1 cellular context compared by ENCODE assay signal in the genomic region with DNA sequence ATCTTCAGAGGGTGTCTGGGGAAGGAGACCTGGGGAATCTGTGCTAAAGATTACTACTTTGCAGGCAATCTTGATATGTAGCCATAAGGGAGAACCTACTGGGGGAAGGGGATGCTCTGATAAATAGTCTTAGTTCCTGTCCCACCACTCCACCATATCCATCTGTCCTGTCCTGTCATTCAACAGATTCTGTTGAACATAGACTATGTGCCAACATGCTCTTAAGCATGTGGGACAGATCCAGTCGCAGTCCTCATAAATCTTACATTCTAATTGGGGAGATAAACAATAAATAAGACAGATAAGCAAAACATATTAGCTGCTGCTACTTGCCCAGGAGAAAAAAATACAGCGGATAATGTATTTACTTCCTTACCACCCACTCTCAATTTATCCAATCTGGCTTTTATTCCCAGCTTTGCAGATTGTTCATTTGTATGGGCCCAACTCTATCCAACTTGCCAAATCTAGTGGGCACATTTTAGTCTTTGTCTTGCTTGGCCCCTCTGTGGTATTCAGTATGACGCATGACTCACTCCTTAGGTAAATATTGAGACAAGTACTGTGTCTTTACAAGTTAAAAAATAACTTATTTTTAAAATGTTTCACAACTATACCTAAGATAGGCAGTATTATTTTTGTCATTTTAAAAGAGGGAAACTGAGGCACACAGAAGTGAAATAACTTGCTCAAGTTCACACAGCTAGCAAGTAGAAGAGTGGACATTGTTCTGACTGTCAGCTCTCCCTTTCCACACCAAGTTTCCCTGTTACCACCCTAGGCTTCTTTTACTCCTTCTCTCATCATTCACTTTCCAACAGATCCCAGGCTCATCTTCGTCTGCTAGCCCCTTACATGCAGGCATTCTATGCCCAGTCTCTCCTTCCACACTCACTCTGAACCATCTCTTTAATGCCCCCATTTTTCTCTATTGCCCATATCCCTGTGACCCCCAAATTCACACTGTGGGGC.
TF ChIP-seq lines count a peak whose summit lies in the region.

No MANE protein-coding gene starts in this region.

TF ChIP-seq in HepG2, 621 proteins besides CTCF, POLR2A, EP300 and RAD21 (continued from another document and continues in another):
- TF ChIP-seq, protein P1, sequence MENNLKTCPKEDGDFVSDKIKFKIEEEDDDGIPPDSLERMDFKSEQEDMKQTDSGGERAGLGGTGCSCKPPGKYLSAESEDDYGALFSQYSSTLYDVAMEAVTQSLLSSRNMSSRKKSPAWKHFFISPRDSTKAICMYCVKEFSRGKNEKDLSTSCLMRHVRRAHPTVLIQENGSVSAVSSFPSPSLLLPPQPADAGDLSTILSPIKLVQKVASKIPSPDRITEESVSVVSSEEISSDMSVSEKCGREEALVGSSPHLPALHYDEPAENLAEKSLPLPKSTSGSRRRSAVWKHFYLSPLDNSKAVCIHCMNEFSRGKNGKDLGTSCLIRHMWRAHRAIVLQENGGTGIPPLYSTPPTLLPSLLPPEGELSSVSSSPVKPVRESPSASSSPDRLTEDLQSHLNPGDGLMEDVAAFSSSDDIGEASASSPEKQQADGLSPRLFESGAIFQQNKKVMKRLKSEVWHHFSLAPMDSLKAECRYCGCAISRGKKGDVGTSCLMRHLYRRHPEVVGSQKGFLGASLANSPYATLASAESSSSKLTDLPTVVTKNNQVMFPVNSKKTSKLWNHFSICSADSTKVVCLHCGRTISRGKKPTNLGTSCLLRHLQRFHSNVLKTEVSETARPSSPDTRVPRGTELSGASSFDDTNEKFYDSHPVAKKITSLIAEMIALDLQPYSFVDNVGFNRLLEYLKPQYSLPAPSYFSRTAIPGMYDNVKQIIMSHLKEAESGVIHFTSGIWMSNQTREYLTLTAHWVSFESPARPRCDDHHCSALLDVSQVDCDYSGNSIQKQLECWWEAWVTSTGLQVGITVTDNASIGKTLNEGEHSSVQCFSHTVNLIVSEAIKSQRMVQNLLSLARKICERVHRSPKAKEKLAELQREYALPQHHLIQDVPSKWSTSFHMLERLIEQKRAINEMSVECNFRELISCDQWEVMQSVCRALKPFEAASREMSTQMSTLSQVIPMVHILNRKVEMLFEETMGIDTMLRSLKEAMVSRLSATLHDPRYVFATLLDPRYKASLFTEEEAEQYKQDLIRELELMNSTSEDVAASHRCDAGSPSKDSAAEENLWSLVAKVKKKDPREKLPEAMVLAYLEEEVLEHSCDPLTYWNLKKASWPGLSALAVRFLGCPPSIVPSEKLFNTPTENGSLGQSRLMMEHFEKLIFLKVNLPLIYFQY (CRISPR knock-in tag; IDR thresholded peaks at IDR 0.05; ENCODE audit: borderline replicate concordance): no peak; the same call in 1 of the 2 replicates
- no peak; the same call in none of the 2 replicates for TF ChIP-seq CEBPG (CRISPR knock-in tag; IDR thresholded peaks at IDR 0.05)
- TF ChIP-seq ZNF652 (CRISPR knock-in tag; IDR thresholded peaks at IDR 0.05; ENCODE audit: borderline replicate concordance, low read depth): no peak
- TF ChIP-seq NCOA2 (CRISPR knock-in tag; IDR thresholded peaks at IDR 0.05): peak; percentile 61; the same call in 1 of the 2 replicates
- TF ChIP-seq, protein P2, sequence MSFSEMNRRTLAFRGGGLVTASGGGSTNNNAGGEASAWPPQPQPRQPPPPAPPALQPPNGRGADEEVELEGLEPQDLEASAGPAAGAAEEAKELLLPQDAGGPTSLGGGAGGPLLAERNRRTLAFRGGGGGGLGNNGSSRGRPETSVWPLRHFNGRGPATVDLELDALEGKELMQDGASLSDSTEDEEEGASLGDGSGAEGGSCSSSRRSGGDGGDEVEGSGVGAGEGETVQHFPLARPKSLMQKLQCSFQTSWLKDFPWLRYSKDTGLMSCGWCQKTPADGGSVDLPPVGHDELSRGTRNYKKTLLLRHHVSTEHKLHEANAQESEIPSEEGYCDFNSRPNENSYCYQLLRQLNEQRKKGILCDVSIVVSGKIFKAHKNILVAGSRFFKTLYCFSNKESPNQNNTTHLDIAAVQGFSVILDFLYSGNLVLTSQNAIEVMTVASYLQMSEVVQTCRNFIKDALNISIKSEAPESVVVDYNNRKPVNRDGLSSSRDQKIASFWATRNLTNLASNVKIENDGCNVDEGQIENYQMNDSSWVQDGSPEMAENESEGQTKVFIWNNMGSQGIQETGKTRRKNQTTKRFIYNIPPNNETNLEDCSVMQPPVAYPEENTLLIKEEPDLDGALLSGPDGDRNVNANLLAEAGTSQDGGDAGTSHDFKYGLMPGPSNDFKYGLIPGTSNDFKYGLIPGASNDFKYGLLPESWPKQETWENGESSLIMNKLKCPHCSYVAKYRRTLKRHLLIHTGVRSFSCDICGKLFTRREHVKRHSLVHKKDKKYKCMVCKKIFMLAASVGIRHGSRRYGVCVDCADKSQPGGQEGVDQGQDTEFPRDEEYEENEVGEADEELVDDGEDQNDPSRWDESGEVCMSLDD (CRISPR knock-in tag; IDR thresholded peaks at IDR 0.05; ENCODE audit: borderline replicate concordance): no peak
- TF ChIP-seq SIN3B (IDR thresholded peaks at IDR 0.05; ENCODE audit: low read length): no peak
- TF ChIP-seq, protein P3, sequence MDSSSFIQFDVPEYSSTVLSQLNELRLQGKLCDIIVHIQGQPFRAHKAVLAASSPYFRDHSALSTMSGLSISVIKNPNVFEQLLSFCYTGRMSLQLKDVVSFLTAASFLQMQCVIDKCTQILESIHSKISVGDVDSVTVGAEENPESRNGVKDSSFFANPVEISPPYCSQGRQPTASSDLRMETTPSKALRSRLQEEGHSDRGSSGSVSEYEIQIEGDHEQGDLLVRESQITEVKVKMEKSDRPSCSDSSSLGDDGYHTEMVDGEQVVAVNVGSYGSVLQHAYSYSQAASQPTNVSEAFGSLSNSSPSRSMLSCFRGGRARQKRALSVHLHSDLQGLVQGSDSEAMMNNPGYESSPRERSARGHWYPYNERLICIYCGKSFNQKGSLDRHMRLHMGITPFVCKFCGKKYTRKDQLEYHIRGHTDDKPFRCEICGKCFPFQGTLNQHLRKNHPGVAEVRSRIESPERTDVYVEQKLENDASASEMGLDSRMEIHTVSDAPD (CRISPR knock-in tag; IDR thresholded peaks at IDR 0.05): no peak
- no peak for TF ChIP-seq ZSCAN29 (CRISPR knock-in tag; conservative IDR thresholded peaks at IDR 0.05)
- no peak for TF ChIP-seq PAF1 (CRISPR knock-in tag; IDR thresholded peaks at IDR 0.05)
- TF ChIP-seq, protein P4, sequence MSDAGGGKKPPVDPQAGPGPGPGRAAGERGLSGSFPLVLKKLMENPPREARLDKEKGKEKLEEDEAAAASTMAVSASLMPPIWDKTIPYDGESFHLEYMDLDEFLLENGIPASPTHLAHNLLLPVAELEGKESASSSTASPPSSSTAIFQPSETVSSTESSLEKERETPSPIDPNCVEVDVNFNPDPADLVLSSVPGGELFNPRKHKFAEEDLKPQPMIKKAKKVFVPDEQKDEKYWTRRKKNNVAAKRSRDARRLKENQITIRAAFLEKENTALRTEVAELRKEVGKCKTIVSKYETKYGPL (CRISPR knock-in tag; IDR thresholded peaks at IDR 0.05): no peak
- no peak for TF ChIP-seq ZFP90 (CRISPR knock-in tag; IDR thresholded peaks at IDR 0.05; ENCODE audit: borderline replicate concordance)
- no peak for TF ChIP-seq HNRNPUL1 (IDR thresholded peaks at IDR 0.05; ENCODE audit: low read depth, low read length)
- TF ChIP-seq, protein P5, sequence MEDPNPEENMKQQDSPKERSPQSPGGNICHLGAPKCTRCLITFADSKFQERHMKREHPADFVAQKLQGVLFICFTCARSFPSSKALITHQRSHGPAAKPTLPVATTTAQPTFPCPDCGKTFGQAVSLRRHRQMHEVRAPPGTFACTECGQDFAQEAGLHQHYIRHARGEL (CRISPR knock-in tag; IDR thresholded peaks at IDR 0.05): no peak
- no peak for TF ChIP-seq JARID2 (CRISPR knock-in tag; IDR thresholded peaks at IDR 0.05; ENCODE audit: insufficient replicate concordance)
- TF ChIP-seq ARNT2 (CRISPR knock-in tag; IDR thresholded peaks at IDR 0.05; ENCODE audit: low read depth): no peak
- TF ChIP-seq TP53 (CRISPR knock-in tag; conservative IDR thresholded peaks at IDR 0.05): no peak
- 0 out of 2 replicates have a peak, but pooled peaks have one; percentile 47 for TF ChIP-seq HOXA5 (CRISPR knock-in tag; IDR thresholded peaks at IDR 0.05)
- no peak; the same call in 1 of the 2 replicates for TF ChIP-seq CREB1 (IDR thresholded peaks at IDR 0.05)
- TF ChIP-seq CREB1 (CRISPR knock-in tag; IDR thresholded peaks at IDR 0.05): no peak
- TF ChIP-seq, protein P6, sequence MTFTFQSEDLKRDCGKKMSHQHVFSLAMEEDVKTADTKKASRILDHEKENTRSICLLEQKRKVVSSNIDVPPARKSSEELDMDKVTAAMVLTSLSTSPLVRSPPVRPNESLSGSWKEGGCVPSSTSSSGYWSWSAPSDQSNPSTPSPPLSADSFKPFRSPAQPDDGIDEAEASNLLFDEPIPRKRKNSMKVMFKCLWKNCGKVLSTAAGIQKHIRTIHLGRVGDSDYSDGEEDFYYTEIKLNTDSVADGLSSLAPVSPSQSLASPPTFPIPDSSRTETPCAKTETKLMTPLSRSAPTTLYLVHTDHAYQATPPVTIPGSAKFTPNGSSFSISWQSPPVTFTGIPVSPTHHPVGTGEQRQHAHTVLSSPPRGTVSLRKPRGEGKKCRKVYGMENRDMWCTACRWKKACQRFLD (CRISPR knock-in tag; IDR thresholded peaks at IDR 0.05; ENCODE audit: borderline replicate concordance): no peak
- TF ChIP-seq, protein P7, sequence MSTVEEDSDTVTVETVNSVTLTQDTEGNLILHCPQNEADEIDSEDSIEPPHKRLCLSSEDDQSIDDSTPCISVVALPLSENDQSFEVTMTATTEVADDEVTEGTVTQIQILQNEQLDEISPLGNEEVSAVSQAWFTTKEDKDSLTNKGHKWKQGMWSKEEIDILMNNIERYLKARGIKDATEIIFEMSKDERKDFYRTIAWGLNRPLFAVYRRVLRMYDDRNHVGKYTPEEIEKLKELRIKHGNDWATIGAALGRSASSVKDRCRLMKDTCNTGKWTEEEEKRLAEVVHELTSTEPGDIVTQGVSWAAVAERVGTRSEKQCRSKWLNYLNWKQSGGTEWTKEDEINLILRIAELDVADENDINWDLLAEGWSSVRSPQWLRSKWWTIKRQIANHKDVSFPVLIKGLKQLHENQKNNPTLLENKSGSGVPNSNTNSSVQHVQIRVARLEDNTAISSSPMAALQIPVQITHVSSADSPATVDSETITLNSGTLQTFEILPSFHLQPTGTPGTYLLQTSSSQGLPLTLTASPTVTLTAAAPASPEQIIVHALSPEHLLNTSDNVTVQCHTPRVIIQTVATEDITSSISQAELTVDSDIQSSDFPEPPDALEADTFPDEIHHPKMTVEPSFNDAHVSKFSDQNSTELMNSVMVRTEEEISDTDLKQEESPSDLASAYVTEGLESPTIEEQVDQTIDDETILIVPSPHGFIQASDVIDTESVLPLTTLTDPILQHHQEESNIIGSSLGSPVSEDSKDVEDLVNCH (CRISPR knock-in tag; IDR thresholded peaks at IDR 0.05): no peak
- TF ChIP-seq LCORL (IDR thresholded peaks at IDR 0.05): no peak
- TF ChIP-seq LCORL (CRISPR knock-in tag; IDR thresholded peaks at IDR 0.05): 0 out of 2 replicates have a peak, but pooled peaks have one; percentile 18
- TF ChIP-seq ISX (CRISPR knock-in tag; conservative IDR thresholded peaks at IDR 0.05): no peak
- no peak for TF ChIP-seq FOXK2 (IDR thresholded peaks at IDR 0.05)
- no peak for TF ChIP-seq FLYWCH1 (CRISPR knock-in tag; IDR thresholded peaks at IDR 0.05)
- no peak for TF ChIP-seq ZNF3 (CRISPR knock-in tag; IDR thresholded peaks at IDR 0.05)
- TF ChIP-seq SP5 (CRISPR knock-in tag; IDR thresholded peaks at IDR 0.05; ENCODE audit: borderline replicate concordance, low read depth): no peak
- no peak for TF ChIP-seq MIER2 (CRISPR knock-in tag; IDR thresholded peaks at IDR 0.05)
- no peak for TF ChIP-seq KAT7 (CRISPR knock-in tag; IDR thresholded peaks at IDR 0.05; ENCODE audit: borderline replicate concordance)
- no peak for TF ChIP-seq SOX13 (IDR thresholded peaks at IDR 0.05)
- TF ChIP-seq SOX13 (CRISPR knock-in tag; conservative IDR thresholded peaks at IDR 0.05 in 1 of 2, IDR thresholded peaks at IDR 0.05 in 1 of 2): peak in 1 of 2 experiments; percentile 76; a peak in 1 of 4 replicates
- TF ChIP-seq MIER3 (CRISPR knock-in tag; IDR thresholded peaks at IDR 0.05; ENCODE audit: borderline replicate concordance): peak; percentile 61; the same call in 1 of the 2 replicates
- TF ChIP-seq NR1H2 (CRISPR knock-in tag; IDR thresholded peaks at IDR 0.05; ENCODE audit: borderline replicate concordance, low read depth): no peak
- no peak for TF ChIP-seq ERF (CRISPR knock-in tag; IDR thresholded peaks at IDR 0.05)
- no peak for TF ChIP-seq EED (CRISPR knock-in tag; IDR thresholded peaks at IDR 0.05)
- no peak for TF ChIP-seq SPEN (CRISPR knock-in tag; IDR thresholded peaks at IDR 0.05; ENCODE audit: low read depth)
- TF ChIP-seq ZNF562 (CRISPR knock-in tag; IDR thresholded peaks at IDR 0.05; ENCODE audit: borderline replicate concordance): no peak
- TF ChIP-seq, protein P8, sequence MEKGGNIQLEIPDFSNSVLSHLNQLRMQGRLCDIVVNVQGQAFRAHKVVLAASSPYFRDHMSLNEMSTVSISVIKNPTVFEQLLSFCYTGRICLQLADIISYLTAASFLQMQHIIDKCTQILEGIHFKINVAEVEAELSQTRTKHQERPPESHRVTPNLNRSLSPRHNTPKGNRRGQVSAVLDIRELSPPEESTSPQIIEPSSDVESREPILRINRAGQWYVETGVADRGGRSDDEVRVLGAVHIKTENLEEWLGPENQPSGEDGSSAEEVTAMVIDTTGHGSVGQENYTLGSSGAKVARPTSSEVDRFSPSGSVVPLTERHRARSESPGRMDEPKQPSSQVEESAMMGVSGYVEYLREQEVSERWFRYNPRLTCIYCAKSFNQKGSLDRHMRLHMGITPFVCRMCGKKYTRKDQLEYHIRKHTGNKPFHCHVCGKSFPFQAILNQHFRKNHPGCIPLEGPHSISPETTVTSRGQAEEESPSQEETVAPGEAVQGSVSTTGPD (CRISPR knock-in tag; IDR thresholded peaks at IDR 0.05): no peak
